18 cellular contexts compared by ENCODE assay signal in genomic region chr17:50431219-50431618, GRCh38. TPM values are rescaled to one million over a fixed set of nuclear protein-coding genes. Genes with fewer than 3 reads are reported as not detected.
"Had no signal": no experiment of that assay in that cellular context is flagged by ENCODE, and none has a peak within 500 bp of the region (broad histone marks: within the 10 kb centered on the region; RNA-seq: fewer than 3 reads in every experiment).

No MANE protein-coding gene starts in this region.

- H3K36me3 Mint-ChIP-seq: activated naive CD4-positive, alpha-beta T cell treated with anti-CD3 and anti-CD28 coated beads, Interleukin-2, amount 50 U/mL, for 24 hours; stimulated activated naive B cell treated with anti-CD40 and anti-IgM and Interleukin-4, amounts not matched to agents 10 μg/mL and 1 μg/mL and 100 μg/mL, for 72 hours had no signal

- H3K9me3 ChIP-seq: heart right ventricle, spleen, transverse colon had no signal

- H3K9ac ChIP-seq: parathyroid adenoma had no signal

- H3K27ac ChIP-seq: heart right ventricle, parathyroid adenoma, spleen, transverse colon had no signal

- H3K27me3 ChIP-seq: heart right ventricle, spleen, transverse colon had no signal

- H3K4me3 Mint-ChIP-seq: activated naive CD4-positive, alpha-beta T cell treated with anti-CD3 and anti-CD28 coated beads, Interleukin-2, amount 50 U/mL, for 24 hours; activated T-cell treated with anti-CD3 and anti-CD28 coated beads, Interleukin-2, amount 50 U/mL, for 24 hours; central memory CD8-positive, alpha-beta T cell; stimulated activated naive B cell treated with anti-CD40 and anti-IgM and Interleukin-4, amounts not matched to agents 10 μg/mL and 1 μg/mL and 100 μg/mL, for 72 hours; T-helper 2 cell treated with Interferon-gamma antibody and Interleukin-4, amounts not matched to agents 5 μg/mL and 100 μg/mL, for 36 hours had no signal

- DNase-seq: activated effector memory CD4-positive, alpha-beta T cell treated with Interleukin-2 at 50 U/mL for 16 hours; activated T-cell treated with anti-CD3 and anti-CD28 coated beads, Interleukin-2, amount 50 U/mL, for 24 hours; effector memory CD4-positive, alpha-beta T cell; heart right ventricle; right cardiac atrium; spleen; stimulated activated CD4-positive, alpha-beta T cell treated with anti-CD3 and anti-CD28 coated beads, Interleukin-1b, Interleukin-23, amount 100 ng/mL, for 48 hours; stimulated activated naive B cell treated with anti-CD40 and anti-IgM and Interleukin-4, amounts not matched to agents 10 μg/mL and 1 μg/mL and 100 μg/mL, for 72 hours; transverse colon had no signal

- H3K9me3 Mint-ChIP-seq: activated naive CD4-positive, alpha-beta T cell treated with anti-CD3 and anti-CD28 coated beads, Interleukin-2, amount 50 U/mL, for 24 hours; activated T-cell treated with anti-CD3 and anti-CD28 coated beads, Interleukin-2, amount 50 U/mL, for 24 hours; central memory CD8-positive, alpha-beta T cell; stimulated activated naive B cell treated with anti-CD40 and anti-IgM and Interleukin-4, amounts not matched to agents 10 μg/mL and 1 μg/mL and 100 μg/mL, for 72 hours; T-helper 2 cell treated with Interferon-gamma antibody and Interleukin-4, amounts not matched to agents 5 μg/mL and 100 μg/mL, for 36 hours had no signal

- H3K36me3 ChIP-seq: transverse colon had no signal

- ATAC-seq: heart right ventricle; right cardiac atrium; stimulated activated naive B cell treated with anti-CD40 and anti-IgM and Interleukin-4, amounts not matched to agents 10 μg/mL and 1 μg/mL and 100 μg/mL, for 72 hours had no signal

- H2AFZ ChIP-seq: parathyroid adenoma had no signal

- H3K4me3 ChIP-seq: heart right ventricle, spleen, transverse colon had no signal

- H3K27me3 Mint-ChIP-seq: activated naive CD4-positive, alpha-beta T cell treated with anti-CD3 and anti-CD28 coated beads, Interleukin-2, amount 50 U/mL, for 24 hours; activated T-cell treated with anti-CD3 and anti-CD28 coated beads, Interleukin-2, amount 50 U/mL, for 24 hours; central memory CD8-positive, alpha-beta T cell; stimulated activated naive B cell treated with anti-CD40 and anti-IgM and Interleukin-4, amounts not matched to agents 10 μg/mL and 1 μg/mL and 100 μg/mL, for 72 hours had no signal

- H3K27ac Mint-ChIP-seq: activated naive CD4-positive, alpha-beta T cell treated with anti-CD3 and anti-CD28 coated beads, Interleukin-2, amount 50 U/mL, for 24 hours; activated T-cell treated with anti-CD3 and anti-CD28 coated beads, Interleukin-2, amount 50 U/mL, for 24 hours; stimulated activated naive B cell treated with anti-CD40 and anti-IgM and Interleukin-4, amounts not matched to agents 10 μg/mL and 1 μg/mL and 100 μg/mL, for 72 hours had no signal

RNA-seq across cellular contexts. Expression of gene CHAD, which starts 37.5 kb away (rescaled TPM):
- total RNA-seq: fibroblast of lung, frontal cortex, myocyte, subcutaneous adipose tissue had no signal
- polyA plus RNA-seq: fibroblast of lung, keratinocyte, spleen had no signal
